ENCODE assay signal across 1 cellular context in the genomic region with DNA sequence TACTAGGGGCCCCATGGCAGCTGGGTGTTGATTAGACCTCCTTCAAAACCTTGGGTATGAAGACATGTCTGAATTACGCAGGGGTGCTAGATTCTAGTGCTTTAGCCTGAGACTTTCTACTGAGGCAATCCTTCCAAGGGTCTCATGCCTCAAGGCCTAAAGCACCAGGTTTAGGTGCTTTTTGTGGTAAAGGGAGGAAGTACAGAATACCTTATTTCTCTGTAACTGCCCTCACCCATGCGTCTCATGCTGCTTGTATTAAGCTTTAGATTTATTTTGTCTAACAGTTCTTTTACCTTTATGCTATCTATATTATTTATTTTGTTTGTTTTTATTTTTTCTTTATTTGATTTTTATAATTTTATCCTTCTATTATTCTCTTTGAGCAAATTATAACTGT.
TF ChIP-seq lines count a peak whose summit lies in the region.

No MANE protein-coding gene starts in this region.

TF ChIP-seq in K562, 482 proteins besides CTCF, POLR2A, EP300 and RAD21 (continued from another document):
- TF ChIP-seq MNT (conservative IDR thresholded peaks at IDR 0.05) = no peak
- TF ChIP-seq MCM7 (IDR thresholded peaks at IDR 0.05) = no peak
- TF ChIP-seq ZBTB8A (IDR thresholded peaks at IDR 0.05; ENCODE audit: partially characterized antibody) = no peak
- no peak for TF ChIP-seq FOXO4 (CRISPR knock-in tag; IDR thresholded peaks at IDR 0.05)
- TF ChIP-seq SFPQ (IDR thresholded peaks at IDR 0.05; ENCODE audit: low read depth, low read length) = no peak
- TF ChIP-seq, protein P1, sequence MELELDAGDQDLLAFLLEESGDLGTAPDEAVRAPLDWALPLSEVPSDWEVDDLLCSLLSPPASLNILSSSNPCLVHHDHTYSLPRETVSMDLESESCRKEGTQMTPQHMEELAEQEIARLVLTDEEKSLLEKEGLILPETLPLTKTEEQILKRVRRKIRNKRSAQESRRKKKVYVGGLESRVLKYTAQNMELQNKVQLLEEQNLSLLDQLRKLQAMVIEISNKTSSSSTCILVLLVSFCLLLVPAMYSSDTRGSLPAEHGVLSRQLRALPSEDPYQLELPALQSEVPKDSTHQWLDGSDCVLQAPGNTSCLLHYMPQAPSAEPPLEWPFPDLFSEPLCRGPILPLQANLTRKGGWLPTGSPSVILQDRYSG (tag; conservative IDR thresholded peaks at IDR 0.05; ENCODE audit: low read depth) = no peak
- TF ChIP-seq TEAD4 (IDR thresholded peaks at IDR 0.05; ENCODE audit: low read length) = no peak
- TF ChIP-seq TEAD4 (CRISPR knock-in tag; IDR thresholded peaks at IDR 0.05; ENCODE audit: borderline replicate concordance) = no peak
- no peak for TF ChIP-seq KAT2B (IDR thresholded peaks at IDR 0.05; ENCODE audit: low read depth, low read length)
- TF ChIP-seq KDM4B (IDR thresholded peaks at IDR 0.05; ENCODE audit: borderline replicate concordance in 2 of 2, low read depth in 1 of 2) = no peak
- TF ChIP-seq CEBPG (CRISPR knock-in tag; IDR thresholded peaks at IDR 0.05) = no peak
- no peak for TF ChIP-seq CEBPG (tag; conservative IDR thresholded peaks at IDR 0.05 in 1 of 2, IDR thresholded peaks at IDR 0.05 in 1 of 2)
